Comparison of ENCODE assay signal across 24 cellular contexts in the genomic region with DNA sequence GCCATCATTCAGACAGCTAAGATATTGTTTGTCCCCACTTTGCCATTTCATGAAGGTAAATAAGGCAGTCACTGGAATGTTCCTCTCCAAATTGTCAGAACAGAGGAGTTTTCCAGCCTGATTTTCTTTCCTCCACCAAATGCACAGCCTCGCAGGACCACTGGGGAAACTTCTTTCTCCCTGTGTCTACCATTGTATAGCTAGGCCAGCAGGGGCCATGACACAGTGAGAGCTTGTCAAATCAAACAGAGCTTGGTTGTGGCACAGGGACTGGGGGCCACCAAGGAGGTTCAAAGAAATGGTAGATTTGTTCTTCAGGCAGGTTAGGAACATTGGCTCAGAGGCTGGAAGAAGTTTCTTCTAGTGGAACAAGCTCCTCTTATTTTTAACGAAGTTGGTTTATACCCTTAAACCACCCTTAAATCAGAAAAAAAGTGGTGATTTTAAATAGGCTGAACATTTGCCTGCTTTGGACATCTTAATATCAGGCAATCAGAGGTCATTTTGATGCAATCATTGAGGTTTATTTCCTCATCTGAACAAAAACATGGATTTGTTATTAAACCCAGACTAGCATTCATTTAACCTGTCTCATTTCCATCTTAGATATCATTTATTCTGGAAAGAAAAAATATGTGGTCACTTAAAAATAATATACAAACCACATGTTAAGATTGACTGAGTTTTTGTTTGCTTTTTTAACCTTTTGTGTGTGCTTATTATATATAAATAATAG.
DNase-seq lines count a peak whose midpoint lies in the region; ATAC-seq, FAIRE-seq and TF ChIP-seq lines count a peak whose summit lies in the region.
"Had no signal": no experiment of that assay in that cellular context is flagged by ENCODE, and none has a peak within 500 bp of the region (broad histone marks: within the 10 kb centered on the region; RNA-seq: fewer than 3 reads in every experiment).

No MANE protein-coding gene starts in this region.

- no peak for FAIRE-seq in A549 (lab: Jason Lieb, UNC)
- FAIRE-seq: A204.1, bronchial epithelial cell, endothelial cell of umbilical vein, H54 had no signal

- no peak overlapping the region for H3K27ac Mint-ChIP-seq in Caco-2 (ENCODE audit: unreplicated experiment)
- H3K27ac Mint-ChIP-seq: activated naive CD8-positive, alpha-beta T cell treated with anti-CD3 and anti-CD28 coated beads for 36 hours; stimulated activated naive CD8-positive, alpha-beta T cell treated with anti-CD3 and anti-CD28 coated beads, Interleukin-15, amount 100 ng/mL, for 72 hours had no signal

- TF ChIP-seq POLR2A in A549 (IDR thresholded peaks at IDR 0.05; ENCODE audit: low read length) (no peak), GM18505 (IDR thresholded peaks at IDR 0.05; ENCODE audit: borderline replicate concordance, extremely low read depth, insufficient read depth, insufficient read length) (no peak)

- H3K4me3 ChIP-seq in A549 (no peak overlapping the region), HUES64 (ENCODE audit: low read length) (no peak overlapping the region), ectodermal cell (ENCODE audit: insufficient read depth, low read depth, low read length) (no peak overlapping the region), Caco-2 (ENCODE audit: low read depth, low read length) (no peak overlapping the region)
- H3K4me3 ChIP-seq: ovary had no signal

- H3K27me3 Mint-ChIP-seq in Caco-2 (ENCODE audit: insufficient read depth, unreplicated experiment) = peaks cover 7% of the 10 kb centered on the region
- H3K27me3 Mint-ChIP-seq: activated naive CD8-positive, alpha-beta T cell treated with anti-CD3 and anti-CD28 coated beads for 36 hours; stimulated activated naive CD8-positive, alpha-beta T cell treated with anti-CD3 and anti-CD28 coated beads, Interleukin-15, amount 100 ng/mL, for 72 hours had no signal

- H3K4me2 ChIP-seq in A549 = peak overlapping the region; percentile 65

- DNase-seq in A549 (ENCODE audit: low read depth in 1 of 2, low spot score in 1 of 2) (no peak), left lobe of liver (ENCODE audit: low spot score) (no peak), Caco-2 (no peak), DMS153 (lab: John Stamatoyannopoulos, UW) (no peak), cardiac septum (ENCODE audit: low spot score) (no peak)
- DNase-seq: activated CD4-positive, alpha-beta T cell treated with anti-CD3 and anti-CD28 coated beads, Interleukin-2, amount 50 U/mL, for 1 hour; activated CD8-positive, alpha-beta memory T cell treated with anti-CD3 and anti-CD28 coated beads, Interleukin-2, amount 50 U/mL, for 4 hours; activated naive CD8-positive, alpha-beta T cell treated with anti-CD3 and anti-CD28 coated beads for 36 hours; KG1; mesendoderm; NCI-H187 treated with DMSO at 0.1 percent for 48 hours; NCI-H2227 treated with DMSO at 0.1 percent for 48 hours; ovary; right cardiac atrium; stimulated activated naive CD8-positive, alpha-beta T cell treated with anti-CD3 and anti-CD28 coated beads, Interleukin-15, amount 100 ng/mL, for 72 hours; trophoblast cell; WERI-Rb-1 had no signal

- H3K9me3 Mint-ChIP-seq in Caco-2 (ENCODE audit: unreplicated experiment) = no peaks in the 10 kb centered on the region
- H3K9me3 Mint-ChIP-seq: activated naive CD8-positive, alpha-beta T cell treated with anti-CD3 and anti-CD28 coated beads for 36 hours had no signal

- TF ChIP-seq CTCF in A549 (IDR thresholded peaks at IDR 0.05) = no peak
- no peak for TF ChIP-seq CTCF in Caco-2 (IDR thresholded peaks at IDR 0.05; ENCODE audit: insufficient read depth in 1 of 2, low read depth in 1 of 2, low read length in 1 of 2, severe bottlenecking in 1 of 2, unreplicated experiment in 1 of 2)

- no peak overlapping the region for H3K9ac ChIP-seq in HUES64 (ENCODE audit: low read depth, low read length)

- H3K27ac ChIP-seq in A549 = peak overlapping the region; percentile 78 to 84; a peak in 5 of 6 replicates
- H3K27ac ChIP-seq in HUES64 (ENCODE audit: low read depth, low read length) = peak overlapping the region; percentile 23; the same call in 1 of the 2 replicates
- H3K27ac ChIP-seq in ectodermal cell (ENCODE audit: insufficient read depth, low read depth, low read length, poor library complexity, severe bottlenecking) = peak overlapping the region; percentile 84
- H3K27ac ChIP-seq: ovary, WERI-Rb-1 had no signal

- no peaks in the 10 kb centered on the region for H3K4me1 Mint-ChIP-seq in Caco-2 (ENCODE audit: low read depth, unreplicated experiment)
- H3K4me1 Mint-ChIP-seq: activated naive CD8-positive, alpha-beta T cell treated with anti-CD3 and anti-CD28 coated beads for 36 hours; stimulated activated naive CD8-positive, alpha-beta T cell treated with anti-CD3 and anti-CD28 coated beads, Interleukin-15, amount 100 ng/mL, for 72 hours had no signal

- no peaks in the 10 kb centered on the region for H3K36me3 ChIP-seq in HUES64 (ENCODE audit: insufficient read depth, low read length)
- H3K36me3 ChIP-seq in ectodermal cell (ENCODE audit: control insufficient read depth, insufficient read depth, low read length) = peaks cover 8% of the 10 kb centered on the region
- H3K36me3 ChIP-seq in Caco-2 (ENCODE audit: control insufficient read depth, insufficient read depth, low read length) = no peaks in the 10 kb centered on the region
- H3K36me3 ChIP-seq: ovary, WERI-Rb-1 had no signal

- H3K27me3 ChIP-seq in HUES64 (ENCODE audit: insufficient read depth, low read length) (no peaks in the 10 kb centered on the region), ectodermal cell (ENCODE audit: control insufficient read depth, insufficient read depth, low read length, poor library complexity, severe bottlenecking) (no peaks in the 10 kb centered on the region), Caco-2 (replicated peaks; ENCODE audit: control insufficient read depth, insufficient read depth, low read length) (no peaks in the 10 kb centered on the region)
- H3K27me3 ChIP-seq: ovary had no signal

- TF ChIP-seq RAD21 in A549 (conservative IDR thresholded peaks at IDR 0.05 in 1 of 2, IDR thresholded peaks at IDR 0.05 in 1 of 2) = no peak

- H3K4me1 ChIP-seq in A549 (peaks cover 45% of the 10 kb centered on the region), HUES64 (ENCODE audit: insufficient read depth, low read length) (peaks cover 32% of the 10 kb centered on the region), ectodermal cell (ENCODE audit: control insufficient read depth, insufficient read depth, low read length) (peaks cover 39% of the 10 kb centered on the region), Caco-2 (no peaks in the 10 kb centered on the region)

- H3K9me3 ChIP-seq in A549 (peaks cover 13% of the 10 kb centered on the region; the same call in 2 of the 3 replicates), HUES64 (ENCODE audit: insufficient read depth, low read depth, low read length) (no peaks in the 10 kb centered on the region; the same call in 1 of the 2 replicates), ectodermal cell (ENCODE audit: control insufficient read depth, low read length) (peaks cover 2% of the 10 kb centered on the region), Caco-2 (no peaks in the 10 kb centered on the region)
- H3K9me3 ChIP-seq: ovary had no signal

- no peak overlapping the region for H3K4me3 Mint-ChIP-seq in Caco-2 (ENCODE audit: unreplicated experiment)
- H3K4me3 Mint-ChIP-seq: activated naive CD8-positive, alpha-beta T cell treated with anti-CD3 and anti-CD28 coated beads for 36 hours; stimulated activated naive CD8-positive, alpha-beta T cell treated with anti-CD3 and anti-CD28 coated beads, Interleukin-15, amount 100 ng/mL, for 72 hours had no signal

- intact Hi-C loops in Caco-2 (cut with micrococcal nuclease; ENCODE audit: unreplicated experiment) (no loop called here), cardiac septum (cut with DNase I) (no loop called here)

- WGBS in A549 (ENCODE audit: missing lambda C conversion rate) = 92% methylated on average over 2 of the region's 2 CpGs
- 70% methylated on average over 1 of the region's 2 CpGs for WGBS in HUES64
- 13 to 35% methylated on average over 1 to 2 of the region's 2 CpGs for WGBS in ectodermal cell, 2 experiments

- BruUV-seq in Caco-2 (replicated peaks; lab: Mats Ljungman, UMichigan) = no TSS peak

- CTCF ChIA-PET in A549 (lab: Yijun Ruan, JAX) = interaction anchor here (1.1 kb wide), 1 partner anchor 192 kb away, joined by 4 read pairs; no protein-coding TSS in a partner anchor
- CTCF ChIA-PET in Caco-2 (lab: Charles Lee) = no interaction called here

- ATAC-seq in A549 = no peak
- peak; percentile 44 for ATAC-seq in left lobe of liver
- no peak for ATAC-seq in GM18505 (IDR thresholded peaks at IDR 0.05; ENCODE audit: unreplicated experiment)
- ATAC-seq: right cardiac atrium; stimulated activated naive CD8-positive, alpha-beta T cell treated with anti-CD3 and anti-CD28 coated beads, Interleukin-15, amount 100 ng/mL, for 72 hours had no signal

- no peak for TF ChIP-seq EP300 in A549 (IDR thresholded peaks at IDR 0.05)

- POLR2A ChIA-PET in A549 (lab: Yijun Ruan, JAX) = no interaction called here
- POLR2A ChIA-PET in Caco-2 (lab: Charles Lee) = no interaction called here

- H3K36me3 Mint-ChIP-seq in Caco-2 (ENCODE audit: insufficient read depth, unreplicated experiment) = no peaks in the 10 kb centered on the region

TF ChIP-seq in A549, 52 proteins besides CTCF, POLR2A, EP300 and RAD21:
- no peak for TF ChIP-seq ZNF302 (CRISPR knock-in tag; IDR thresholded peaks at IDR 0.05)
- no peak for TF ChIP-seq NPAS2 (CRISPR knock-in tag; IDR thresholded peaks at IDR 0.05; ENCODE audit: borderline replicate concordance)

Comparison
In these comparisons a context has a peak if more than half of its experiments do, and no peak if none do; other contexts are left out.
1. H3K27ac ChIP-seq: peak in every context shown above with its lines; median percentile 84 in ectodermal cell; 81 in A549; 23 in HUES64.